Comparison of ENCODE assay signal across 8 cellular contexts in genomic region chr3:15795563-15796308, GRCh38. TPM values are rescaled to one million over a fixed set of nuclear protein-coding genes. Genes with fewer than 3 reads are reported as not detected.
DNase-seq lines count a peak whose midpoint lies in the region; ATAC-seq and TF ChIP-seq lines count a peak whose summit lies in the region.

No MANE protein-coding gene starts in this region.

- TF ChIP-seq POLR2A in thyroid gland (IDR thresholded peaks at IDR 0.05) = no peak

- H3K4me3 ChIP-seq in thyroid gland (replicated peaks in 1 of 3) (peak overlapping the region in 2 of 3 donors; percentile 3 to 16), Caco-2 (ENCODE audit: low read depth, low read length) (no peak overlapping the region)

- WGBS in thyroid gland, 2 donors = 25 to 33% methylated on average over 4 of the region's 4 CpGs

- TF ChIP-seq CTCF in thyroid gland (IDR thresholded peaks at IDR 0.05) = no peak
- no peak for TF ChIP-seq CTCF in Caco-2 (IDR thresholded peaks at IDR 0.05; ENCODE audit: insufficient read depth in 1 of 2, low read depth in 1 of 2, low read length in 1 of 2, severe bottlenecking in 1 of 2, unreplicated experiment in 1 of 2)

- intact Hi-C loops in thyroid gland (cut with DNase I) = no loop called here
- intact Hi-C loops in Caco-2 (cut with micrococcal nuclease; ENCODE audit: unreplicated experiment) = no loop called here

- peak; percentile 51 for DNase-seq in HT1080 (ENCODE audit: low read depth)
- peak; percentile 79 for DNase-seq in iris pigment epithelial cell (ENCODE audit: low read depth)
- no peak for DNase-seq in thyroid gland
- DNase-seq in Caco-2 = no peak
- no peak for DNase-seq in mesenteric fat pad (ENCODE audit: low spot score)

- H3K27me3 Mint-ChIP-seq in activated T-helper 17 cell treated with anti-CD3 and anti-CD28 coated beads, Interleukin-2, amount 50 U/mL, for 72 hours = no peaks in the 10 kb centered on the region
- no peaks in the 10 kb centered on the region for H3K27me3 Mint-ChIP-seq in Caco-2 (ENCODE audit: insufficient read depth, unreplicated experiment)

- ATAC-seq in GM18511 (IDR thresholded peaks at IDR 0.05; ENCODE audit: unreplicated experiment) (peak; percentile 40), GM21526 (IDR thresholded peaks at IDR 0.05; ENCODE audit: low FRiP score, unreplicated experiment) (no peak)
- ATAC-seq in activated T-helper 17 cell treated with anti-CD3 and anti-CD28 coated beads, Interleukin-2, amount 50 U/mL, for 72 hours (replicated peaks) = peak; percentile 26

- no TSS peak for BruUV-seq in Caco-2 (replicated peaks; lab: Mats Ljungman, UMichigan)

- no peaks in the 10 kb centered on the region for H3K9me3 Mint-ChIP-seq in activated T-helper 17 cell treated with anti-CD3 and anti-CD28 coated beads, Interleukin-2, amount 50 U/mL, for 72 hours
- H3K9me3 Mint-ChIP-seq in Caco-2 (ENCODE audit: unreplicated experiment) = peaks cover 3% of the 10 kb centered on the region

- H3K27me3 ChIP-seq in thyroid gland (no peaks in the 10 kb centered on the region), Caco-2 (replicated peaks; ENCODE audit: control insufficient read depth, insufficient read depth, low read length) (no peaks in the 10 kb centered on the region)

- H3K4me1 ChIP-seq in thyroid gland = peaks cover 43 to 44% of the 10 kb centered on the region in 2 donors
- H3K4me1 ChIP-seq in Caco-2 = peaks cover 9% of the 10 kb centered on the region

- H3K9me3 ChIP-seq in thyroid gland (no peaks in the 10 kb centered on the region), Caco-2 (no peaks in the 10 kb centered on the region)

- H3K27ac Mint-ChIP-seq in activated T-helper 17 cell treated with anti-CD3 and anti-CD28 coated beads, Interleukin-2, amount 50 U/mL, for 72 hours = peak overlapping the region; percentile 96
- no peak overlapping the region for H3K27ac Mint-ChIP-seq in Caco-2 (ENCODE audit: unreplicated experiment)

- H3K4me1 Mint-ChIP-seq in activated T-helper 17 cell treated with anti-CD3 and anti-CD28 coated beads, Interleukin-2, amount 50 U/mL, for 72 hours = peaks cover 35% of the 10 kb centered on the region
- peaks cover 16% of the 10 kb centered on the region for H3K4me1 Mint-ChIP-seq in Caco-2 (ENCODE audit: low read depth, unreplicated experiment)

- POLR2A ChIA-PET in Caco-2 (lab: Charles Lee) = no interaction called here

- CTCF ChIA-PET in Caco-2 (lab: Charles Lee) = no interaction called here

- H3K27ac ChIP-seq in thyroid gland = peak overlapping the region; percentile 75 to 91 (median 88)

- peaks cover 65% of the 10 kb centered on the region for H3K36me3 Mint-ChIP-seq in activated T-helper 17 cell treated with anti-CD3 and anti-CD28 coated beads, Interleukin-2, amount 50 U/mL, for 72 hours (ENCODE audit: low read depth)
- peaks cover under 1% of the 10 kb centered on the region for H3K36me3 Mint-ChIP-seq in Caco-2 (ENCODE audit: insufficient read depth, unreplicated experiment)

- H3K36me3 ChIP-seq in thyroid gland (no peaks in the 10 kb centered on the region), Caco-2 (ENCODE audit: control insufficient read depth, insufficient read depth, low read length) (no peaks in the 10 kb centered on the region)

- peak overlapping the region; percentile 82 for H3K4me3 Mint-ChIP-seq in activated T-helper 17 cell treated with anti-CD3 and anti-CD28 coated beads, Interleukin-2, amount 50 U/mL, for 72 hours
- no peak overlapping the region for H3K4me3 Mint-ChIP-seq in Caco-2 (ENCODE audit: unreplicated experiment)

RNA-seq across cellular contexts. Expression of gene ANKRD28, which starts 2.0 kb away (rescaled TPM):
- 96.1 and 98.7 TPM in 2 replicates for total RNA-seq in HT1080 (2014; rRNA removed; shearing (Covaris generic))
- polyA plus RNA-seq in HT1080 (2015; cell fraction: cytosol; rRNA removed) = 42.4 and 59.1 TPM in 2 replicates
- polyA plus RNA-seq in HT1080 (2015; cell fraction: nucleus; rRNA removed) = 144 and 156 TPM in 2 replicates
- total RNA-seq in activated T-helper 17 cell treated with anti-CD3 and anti-CD28 coated beads, Interleukin-2, amount 50 U/mL, for 72 hours = 10 to 100 TPM; 54.5 to 69.3 TPM
- total RNA-seq in thyroid gland (10 to 100 TPM; 61.3 to 83.3 (median 72.7) TPM), Caco-2 (2022) (30.7 and 37.2 TPM in 2 replicates), mesenteric fat pad (70.9 TPM)

Comparison
In these comparisons a context has a peak if more than half of its experiments do, and no peak if none do; other contexts are left out.
1. DNase-seq: peak in HT1080 (single experiment) and iris pigment epithelial cell (single experiment); none in thyroid gland (0 of 2), Caco-2 (0 of 2) and mesenteric fat pad (single experiment).